In genomic region chr13:51865838-51866237, GRCh38 we compare ENCODE assay signal across 18 cellular contexts. TPM values are rescaled to one million over a fixed set of nuclear protein-coding genes. Genes with fewer than 3 reads are reported as not detected.
"Had no signal": no experiment of that assay in that cellular context is flagged by ENCODE, and none has a peak within 500 bp of the region (broad histone marks: within the 10 kb centered on the region; RNA-seq: fewer than 3 reads in every experiment).

No MANE protein-coding gene starts in this region.

- H3K27ac Mint-ChIP-seq: activated naive CD4-positive, alpha-beta T cell treated with anti-CD3 and anti-CD28 coated beads, Interleukin-2, amount 50 U/mL, for 24 hours; natural killer cell treated with Interleukin-12 subunit alpha and Interleukin-12 subunit beta and Interleukin-15 and Interleukin-18, amount 100 ng/mL, for 72 hours had no signal

- DNase-seq: activated CD4-positive, CD25-positive, alpha-beta regulatory T cell treated with anti-CD3 and anti-CD28 coated beads, Interleukin-2, amount 50 U/mL, for 72 hours; activated gamma-delta T cell; gastrocnemius medialis; head of caudate nucleus; left cardiac atrium; sigmoid colon; stimulated activated CD8-positive, alpha-beta memory T cell treated with anti-CD3 and anti-CD28 coated beads, Interleukin-4, amount 100 ng/mL, for 48 hours; stimulated activated naive CD4-positive, alpha-beta T cell; upper lobe of right lung had no signal

- H3K27ac ChIP-seq: ascending aorta, coronary artery, gastrocnemius medialis, parathyroid adenoma, sigmoid colon, upper lobe of right lung had no signal

- H3K27me3 ChIP-seq: ascending aorta, gastrocnemius medialis, sigmoid colon, upper lobe of right lung had no signal

- H3K36me3 ChIP-seq: ascending aorta, gastrocnemius medialis, sigmoid colon, upper lobe of right lung had no signal

- H3K9me3 Mint-ChIP-seq: activated naive CD4-positive, alpha-beta T cell treated with anti-CD3 and anti-CD28 coated beads, Interleukin-2, amount 50 U/mL, for 24 hours; natural killer cell treated with Interleukin-12 subunit alpha and Interleukin-12 subunit beta and Interleukin-15 and Interleukin-18, amount 100 ng/mL, for 72 hours had no signal

- H3K4me1 ChIP-seq: ascending aorta, gastrocnemius medialis, parathyroid adenoma, sigmoid colon, upper lobe of right lung had no signal

- H3K4me3 ChIP-seq: ascending aorta, coronary artery, gastrocnemius medialis, sigmoid colon, upper lobe of right lung had no signal

- H3K36me3 Mint-ChIP-seq: activated naive CD4-positive, alpha-beta T cell treated with anti-CD3 and anti-CD28 coated beads, Interleukin-2, amount 50 U/mL, for 24 hours; natural killer cell treated with Interleukin-12 subunit alpha and Interleukin-12 subunit beta and Interleukin-15 and Interleukin-18, amount 100 ng/mL, for 72 hours had no signal

- H3K9me3 ChIP-seq: ascending aorta, gastrocnemius medialis, sigmoid colon, upper lobe of right lung had no signal

- H3K9ac ChIP-seq: parathyroid adenoma had no signal

- H3K4me3 Mint-ChIP-seq: activated naive CD4-positive, alpha-beta T cell treated with anti-CD3 and anti-CD28 coated beads, Interleukin-2, amount 50 U/mL, for 24 hours; natural killer cell treated with Interleukin-12 subunit alpha and Interleukin-12 subunit beta and Interleukin-15 and Interleukin-18, amount 100 ng/mL, for 72 hours had no signal

- ATAC-seq: gastrocnemius medialis; left cardiac atrium; natural killer cell treated with Interleukin-12 subunit alpha and Interleukin-12 subunit beta and Interleukin-15 and Interleukin-18, amount 100 ng/mL, for 72 hours; upper lobe of right lung had no signal

RNA-seq across cellular contexts. Expression of gene CCDC70, which starts 4.1 kb away (rescaled TPM):
- total RNA-seq: ascending aorta; gastrocnemius medialis; left cardiac atrium; lower leg skin; natural killer cell treated with Interleukin-12 subunit alpha and Interleukin-12 subunit beta and Interleukin-15 and Interleukin-18, amount 100 ng/mL, for 72 hours; sigmoid colon; T-helper 1 cell treated with Interleukin-12 subunit alpha and Interleukin-12 subunit beta and Interleukin-4 antibody, amounts not matched to agents 30 ng/mL and 1 ng/mL, for 36 hours; upper lobe of right lung had no signal
- polyA plus RNA-seq: adipose tissue, esophagus, sigmoid colon had no signal

RNA-seq across cellular contexts. Expression of gene TMEM272, which starts 20.9 kb away (rescaled TPM):
- total RNA-seq: ascending aorta; natural killer cell treated with Interleukin-12 subunit alpha and Interleukin-12 subunit beta and Interleukin-15 and Interleukin-18, amount 100 ng/mL, for 72 hours; upper lobe of right lung had no signal
- polyA plus RNA-seq: esophagus had no signal
